Comparison of ENCODE assay signal across 8 cellular contexts in the genomic region with DNA sequence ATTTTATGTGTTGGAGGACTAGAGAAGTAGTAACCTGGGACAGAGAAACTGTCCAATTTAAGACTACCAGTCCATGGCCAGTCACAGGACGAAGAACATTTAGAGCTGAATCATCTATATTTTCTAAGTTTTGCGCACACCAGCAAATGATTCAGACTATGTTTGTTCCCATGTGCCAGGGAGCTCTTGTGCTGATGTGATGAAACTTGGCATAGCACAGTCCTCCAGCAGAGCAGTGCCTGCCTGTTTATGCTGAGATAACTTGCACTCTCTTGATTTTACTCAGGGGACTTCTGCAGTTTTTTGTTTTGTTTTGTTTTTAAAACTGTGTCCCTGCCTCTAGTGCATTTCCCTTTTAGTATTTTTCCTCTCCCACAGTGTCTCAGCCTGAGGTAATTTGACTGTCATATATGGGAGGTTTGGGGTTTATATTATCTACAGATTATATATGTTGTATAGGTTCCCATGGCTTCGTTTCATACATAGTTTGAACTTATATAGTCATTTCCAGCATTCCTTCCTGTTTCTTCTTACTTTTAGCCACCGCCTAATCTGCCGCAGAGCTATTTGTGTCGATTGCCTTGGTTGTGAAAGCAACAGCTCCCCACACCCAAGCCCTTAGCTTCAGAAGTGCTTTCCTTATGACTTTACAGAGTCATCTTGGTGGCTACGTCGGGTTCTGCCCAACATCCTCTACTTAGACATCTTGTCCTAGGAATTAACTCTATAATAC. TPM values are rescaled to one million over a fixed set of nuclear protein-coding genes. Genes with fewer than 3 reads are reported as not detected.
DNase-seq lines count a peak whose midpoint lies in the region; ATAC-seq, FAIRE-seq and TF ChIP-seq lines count a peak whose summit lies in the region.

No MANE protein-coding gene starts in this region.

- peaks cover 6 to 7% of the 10 kb centered on the region in 2 donors for H3K4me1 Mint-ChIP-seq in stimulated activated naive B cell treated with anti-CD40 and anti-IgM and Interleukin-4, amounts not matched to agents 10 μg/mL and 1 μg/mL and 100 μg/mL, for 72 hours

- H3K4me2 ChIP-seq in keratinocyte (ENCODE audit: control insufficient read depth, extremely low read depth, insufficient read depth, low read depth, low read length) = no peak overlapping the region

- H3K36me3 Mint-ChIP-seq in stimulated activated naive B cell treated with anti-CD40 and anti-IgM and Interleukin-4, amounts not matched to agents 10 μg/mL and 1 μg/mL and 100 μg/mL, for 72 hours = no peaks in the 10 kb centered on the region

- no peaks in the 10 kb centered on the region for H3K79me2 ChIP-seq in keratinocyte (ENCODE audit: control insufficient read depth, insufficient read depth, low read length)

- no peak overlapping the region for H2AFZ ChIP-seq in keratinocyte (ENCODE audit: control insufficient read depth, low read length)

- no peak for TF ChIP-seq CTCF in keratinocyte (optimal IDR thresholded peaks at IDR 0.05 in 1 of 3, IDR thresholded peaks at IDR 0.05 in 1 of 3, conservative IDR thresholded peaks at IDR 0.05 in 1 of 3; ENCODE audit: extremely low read depth in 1 of 3, insufficient read depth in 2 of 3, low read length in 3 of 3)

- peak overlapping the region; percentile 60 for H3K27ac Mint-ChIP-seq in stimulated activated naive B cell treated with anti-CD40 and anti-IgM and Interleukin-4, amounts not matched to agents 10 μg/mL and 1 μg/mL and 100 μg/mL, for 72 hours

- no peak overlapping the region for H3K9ac ChIP-seq in keratinocyte (ENCODE audit: control insufficient read depth, extremely low read depth, insufficient read depth, low read length)

- H3K9me3 Mint-ChIP-seq in stimulated activated naive B cell treated with anti-CD40 and anti-IgM and Interleukin-4, amounts not matched to agents 10 μg/mL and 1 μg/mL and 100 μg/mL, for 72 hours = no peaks in the 10 kb centered on the region

- H3K4me3 ChIP-seq in keratinocyte (ENCODE audit: control insufficient read depth in 2 of 3, extremely low read depth in 1 of 3, insufficient read depth in 2 of 3, low read depth in 1 of 3, low read length in 3 of 3) = no peak overlapping the region

- peak; percentile 5 for FAIRE-seq in keratinocyte (lab: Jason Lieb, UNC)

- no peaks in the 10 kb centered on the region for H3K27me3 Mint-ChIP-seq in stimulated activated naive B cell treated with anti-CD40 and anti-IgM and Interleukin-4, amounts not matched to agents 10 μg/mL and 1 μg/mL and 100 μg/mL, for 72 hours

- H3K9me1 ChIP-seq in keratinocyte (ENCODE audit: control insufficient read depth, extremely low read depth, insufficient read depth, low read length) = no peaks in the 10 kb centered on the region

- H3K4me1 ChIP-seq in keratinocyte (ENCODE audit: control insufficient read depth, extremely low read depth, insufficient read depth, low read length) = no peaks in the 10 kb centered on the region

- no peaks in the 10 kb centered on the region for H3K27me3 ChIP-seq in keratinocyte (ENCODE audit: control insufficient read depth, extremely low read depth, insufficient read depth, low read length)

- peak overlapping the region; percentile 1 to 44 for H3K4me3 Mint-ChIP-seq in stimulated activated naive B cell treated with anti-CD40 and anti-IgM and Interleukin-4, amounts not matched to agents 10 μg/mL and 1 μg/mL and 100 μg/mL, for 72 hours

- dilution Hi-C loops in keratinocyte (cut with MboI; ENCODE audit: extremely low pct_ligation_motif_present, low sequenced_read_pairs) = no loop called here

- no peaks in the 10 kb centered on the region for H3K36me3 ChIP-seq in keratinocyte (ENCODE audit: control insufficient read depth in 2 of 2, extremely low read depth in 1 of 2, insufficient read depth in 2 of 2, low read length in 2 of 2)

- no peak overlapping the region for H3K27ac ChIP-seq in keratinocyte (ENCODE audit: control insufficient read depth, insufficient read depth, low read length)

- H3K9me3 ChIP-seq in keratinocyte (ENCODE audit: control insufficient read depth, low read depth, low read length) = no peaks in the 10 kb centered on the region

- peak; percentile 26 for DNase-seq in stimulated activated CD4-positive, alpha-beta T cell treated with anti-CD3 and anti-CD28 coated beads, Interleukin-15, amount 100 ng/mL, for 48 hours (ENCODE audit: low read depth in 2 of 2)
- DNase-seq in stimulated activated CD4-positive, alpha-beta T cell treated with anti-CD3 and anti-CD28 coated beads, Interleukin-4, amount 100 ng/mL, for 4 hours = no peak
- DNase-seq in activated T-cell treated with anti-CD3 and anti-CD28 coated beads, Interleukin-2, amount 50 U/mL, for 48 hours = peak; percentile 42 to 49
- DNase-seq in keratinocyte (ENCODE audit: low read depth, low spot score) = no peak
- DNase-seq in stimulated activated naive B cell treated with anti-CD40 and anti-IgM and Interleukin-4, amounts not matched to agents 10 μg/mL and 1 μg/mL and 100 μg/mL, for 72 hours = peak; percentile 17
- DNase-seq in SHP77 (lab: John Stamatoyannopoulos, UW) = no peak
- no peak for DNase-seq in mesenteric fat pad (ENCODE audit: low spot score)

- ATAC-seq in HG03354 (IDR thresholded peaks at IDR 0.05; ENCODE audit: poor library complexity, severe bottlenecking, unreplicated experiment) = peak; percentile 64
- ATAC-seq in stimulated activated naive B cell treated with anti-CD40 and anti-IgM and Interleukin-4, amounts not matched to agents 10 μg/mL and 1 μg/mL and 100 μg/mL, for 72 hours (replicated peaks) = peak; percentile 87 to 90

- H4K20me1 ChIP-seq in keratinocyte (ENCODE audit: control insufficient read depth, extremely low read depth, insufficient read depth, low read length) = no peaks in the 10 kb centered on the region

RNA-seq across cellular contexts. Expression of a gene that starts 45.5 kb away (rescaled TPM):
- 0.52 to 0.61 TPM (median 0.58 TPM) in 3 replicates for polyA plus RNA-seq in keratinocyte
- polyA plus RNA-seq in keratinocyte (2011; ENCODE audit: low read depth) = 0.56 TPM
- 0.25 and 0.35 TPM in 2 replicates for polyA plus RNA-seq in keratinocyte (2011; cell fraction: cytosol; rRNA removed)
- 1.3 TPM in 2 replicates for polyA plus RNA-seq in keratinocyte (2011; cell fraction: nucleus; rRNA removed)
- polyA plus RNA-seq in keratinocyte (2012; ENCODE audit: low replicate concordance) = 0.44 and 1.0 TPM in 2 replicates
- 0.46 to 1.7 TPM (median 1.6 TPM) in 3 replicates for polyA minus RNA-seq in keratinocyte
- 0.38 TPM for polyA minus RNA-seq in keratinocyte (2011; cell fraction: cytosol; rRNA and poly(A)+ RNA removed)
- 3.6 and 3.9 TPM in 2 replicates for polyA minus RNA-seq in keratinocyte (2011; cell fraction: nucleus; rRNA and poly(A)+ RNA removed)
- 12.7 TPM for total RNA-seq in mesenteric fat pad

Comparison
In these comparisons a context has a peak if more than half of its experiments do, and no peak if none do; other contexts are left out.
1. DNase-seq: peak in stimulated activated CD4-positive, alpha-beta T cell treated with anti-CD3 and anti-CD28 coated beads, Interleukin-15, amount 100 ng/mL, for 48 hours (2 of 2), activated T-cell treated with anti-CD3 and anti-CD28 coated beads, Interleukin-2, amount 50 U/mL, for 48 hours (2 of 2) and stimulated activated naive B cell treated with anti-CD40 and anti-IgM and Interleukin-4, amounts not matched to agents 10 μg/mL and 1 μg/mL and 100 μg/mL, for 72 hours (single experiment); none in stimulated activated CD4-positive, alpha-beta T cell treated with anti-CD3 and anti-CD28 coated beads, Interleukin-4, amount 100 ng/mL, for 4 hours (0 of 2), keratinocyte (single experiment), SHP77 (0 of 2) and mesenteric fat pad (single experiment).